ENCODE assay signal across 21 cellular contexts in the genomic region with DNA sequence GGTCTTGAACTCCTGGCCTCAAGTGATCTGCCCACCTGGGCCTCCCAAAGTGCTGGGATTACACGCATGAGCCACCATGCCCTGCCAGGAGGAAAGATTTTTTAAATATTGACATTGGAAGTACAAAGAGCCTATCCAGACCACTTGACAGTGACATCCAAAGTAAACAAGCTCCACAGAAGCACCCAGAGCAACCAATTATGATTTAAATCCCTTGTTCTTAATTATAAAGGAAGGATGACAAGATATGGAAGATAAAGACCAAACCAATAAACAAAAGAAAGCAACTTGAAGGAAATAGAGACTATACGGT. TPM values are rescaled to one million over a fixed set of nuclear protein-coding genes. Genes with fewer than 3 reads are reported as not detected.
DNase-seq lines count a peak whose midpoint lies in the region; ATAC-seq and TF ChIP-seq lines count a peak whose summit lies in the region.
"Had no signal": no experiment of that assay in that cellular context is flagged by ENCODE, and none has a peak within 500 bp of the region (broad histone marks: within the 10 kb centered on the region; RNA-seq: fewer than 3 reads in every experiment).

No MANE protein-coding gene starts in this region.

- H3K79me1 ChIP-seq in mesenchymal stem cell (replicated peaks; ENCODE audit: low read length, poor library complexity, severe bottlenecking): no peaks in the 10 kb centered on the region

- TF ChIP-seq CTCF in body of pancreas (IDR thresholded peaks at IDR 0.05): no peak

- H3K27ac ChIP-seq in mesenchymal stem cell (ENCODE audit: low read length, poor library complexity, severe bottlenecking) (no peak overlapping the region), body of pancreas (no peak overlapping the region)
- H3K27ac ChIP-seq: left lung, pancreas, SK-N-MC, upper lobe of left lung had no signal

- no peak for TF ChIP-seq POLR2A in body of pancreas (IDR thresholded peaks at IDR 0.05)

- H3K9ac ChIP-seq in mesenchymal stem cell (ENCODE audit: low read length): no peak overlapping the region

- no peaks in the 10 kb centered on the region for H3K9me3 Mint-ChIP-seq in activated naive CD8-positive, alpha-beta T cell treated with anti-CD3 and anti-CD28 coated beads, Interleukin-2, amount 50 U/mL, for 24 hours
- H3K9me3 Mint-ChIP-seq: activated naive CD8-positive, alpha-beta T cell treated with anti-CD3 and anti-CD28 coated beads for 36 hours; stimulated activated naive CD8-positive, alpha-beta T cell treated with anti-CD3 and anti-CD28 coated beads, Interleukin-15, Interleukin-2, amounts not matched to agents 100 ng/mL and 50 ng/mL, for 24 hours had no signal

- no peaks in the 10 kb centered on the region for H3K27me3 Mint-ChIP-seq in activated naive CD8-positive, alpha-beta T cell treated with anti-CD3 and anti-CD28 coated beads, Interleukin-2, amount 50 U/mL, for 24 hours
- H3K27me3 Mint-ChIP-seq: activated naive CD8-positive, alpha-beta T cell treated with anti-CD3 and anti-CD28 coated beads for 36 hours; stimulated activated naive CD8-positive, alpha-beta T cell treated with anti-CD3 and anti-CD28 coated beads, Interleukin-15, Interleukin-2, amounts not matched to agents 100 ng/mL and 50 ng/mL, for 24 hours had no signal

- intact Hi-C loops in body of pancreas (cut with DNase I): no loop called here

- H3K14ac ChIP-seq in mesenchymal stem cell (ENCODE audit: low read length in 2 of 2): no peak overlapping the region

- H4K8ac ChIP-seq in mesenchymal stem cell (ENCODE audit: low read length): no peak overlapping the region

- H3K4me1 ChIP-seq in mesenchymal stem cell (ENCODE audit: control insufficient read depth, insufficient read depth, low read depth, low read length) (no peaks in the 10 kb centered on the region), body of pancreas (no peaks in the 10 kb centered on the region)
- H3K4me1 ChIP-seq: left lung, pancreas had no signal

- H3K4me1 Mint-ChIP-seq in activated naive CD8-positive, alpha-beta T cell treated with anti-CD3 and anti-CD28 coated beads, Interleukin-2, amount 50 U/mL, for 24 hours: no peaks in the 10 kb centered on the region

- no peak overlapping the region for H3K23ac ChIP-seq in mesenchymal stem cell (ENCODE audit: low read length in 2 of 2)

- no peak overlapping the region for H3K27ac Mint-ChIP-seq in activated naive CD8-positive, alpha-beta T cell treated with anti-CD3 and anti-CD28 coated beads, Interleukin-2, amount 50 U/mL, for 24 hours
- H3K27ac Mint-ChIP-seq: activated naive CD8-positive, alpha-beta T cell treated with anti-CD3 and anti-CD28 coated beads for 36 hours; stimulated activated naive CD8-positive, alpha-beta T cell treated with anti-CD3 and anti-CD28 coated beads, Interleukin-15, Interleukin-2, amounts not matched to agents 100 ng/mL and 50 ng/mL, for 24 hours had no signal

- H3K18ac ChIP-seq in mesenchymal stem cell (ENCODE audit: low read depth in 1 of 2, low read length in 2 of 2): peak overlapping the region in 1 of 2 experiments; percentile 48

- peaks cover 19% of the 10 kb centered on the region for H3K36me3 Mint-ChIP-seq in activated naive CD8-positive, alpha-beta T cell treated with anti-CD3 and anti-CD28 coated beads, Interleukin-2, amount 50 U/mL, for 24 hours (ENCODE audit: low read depth)

- no peak overlapping the region for H2AK5ac ChIP-seq in mesenchymal stem cell (ENCODE audit: low read length, severe bottlenecking)

- H2BK12ac ChIP-seq in mesenchymal stem cell (ENCODE audit: low read length in 2 of 2): no peak overlapping the region

- DNase-seq in DMS53 (lab: John Stamatoyannopoulos, UW): peak; percentile 59
- peak; percentile 10 for DNase-seq in NCI-H1092 (lab: John Stamatoyannopoulos, UW)
- peak; percentile 8 for DNase-seq in SK-N-DZ (ENCODE audit: low spot score)
- DNase-seq in mesenchymal stem cell: peak; percentile 52
- no peak for DNase-seq in body of pancreas
- no peak for DNase-seq in stimulated activated CD4-positive, alpha-beta T cell treated with anti-CD3 and anti-CD28 coated beads, Interleukin-2, amount 100 ng/mL, for 24 hours
- no peak for DNase-seq in activated naive CD8-positive, alpha-beta T cell treated with anti-CD3 and anti-CD28 coated beads, Interleukin-2, amount 50 U/mL, for 24 hours
- DNase-seq: activated CD4-positive, alpha-beta T cell treated with anti-CD3 and anti-CD28 coated beads for 1 hour; activated naive CD8-positive, alpha-beta T cell treated with anti-CD3 and anti-CD28 coated beads for 36 hours; GDM1; Karpas-422; left lung; NCI-H1694; NCI-H526 treated with DMSO at 0.1 percent for 48 hours; pancreas; T-helper 9 cell; upper lobe of left lung had no signal

- no peak overlapping the region for H4K91ac ChIP-seq in mesenchymal stem cell (ENCODE audit: low read length)

- H3K36me3 ChIP-seq in mesenchymal stem cell (ENCODE audit: control insufficient read depth in 1 of 2, insufficient read depth in 2 of 2, low read depth in 1 of 2, low read length in 2 of 2) (no peaks in the 10 kb centered on the region), body of pancreas (replicated peaks in 1 of 2; ENCODE audit: insufficient read depth in 1 of 2, low read depth in 2 of 2) (no peaks in the 10 kb centered on the region)
- H3K36me3 ChIP-seq: pancreas, upper lobe of left lung had no signal

- H2BK5ac ChIP-seq in mesenchymal stem cell (ENCODE audit: low read depth, low read length, poor library complexity, severe bottlenecking): no peak overlapping the region

- H3K4me3 Mint-ChIP-seq in activated naive CD8-positive, alpha-beta T cell treated with anti-CD3 and anti-CD28 coated beads, Interleukin-2, amount 50 U/mL, for 24 hours: no peak overlapping the region
- H3K4me3 Mint-ChIP-seq: activated naive CD8-positive, alpha-beta T cell treated with anti-CD3 and anti-CD28 coated beads for 36 hours; stimulated activated naive CD8-positive, alpha-beta T cell treated with anti-CD3 and anti-CD28 coated beads, Interleukin-15, Interleukin-2, amounts not matched to agents 100 ng/mL and 50 ng/mL, for 24 hours had no signal

- no peak overlapping the region for H2AFZ ChIP-seq in mesenchymal stem cell (ENCODE audit: low read depth, low read length)

- H3K4me3 ChIP-seq in mesenchymal stem cell (ENCODE audit: insufficient read depth in 1 of 2, low read depth in 1 of 2, low read length in 2 of 2) (no peak overlapping the region), body of pancreas (no peak overlapping the region)
- H3K4me3 ChIP-seq: GM12878, left lung, pancreas, SK-N-MC, upper lobe of left lung had no signal

- H3K27me3 ChIP-seq in mesenchymal stem cell (ENCODE audit: control insufficient read depth in 1 of 2, insufficient read depth in 1 of 2, low read length in 2 of 2) (no peaks in the 10 kb centered on the region), body of pancreas (no peaks in the 10 kb centered on the region)
- H3K27me3 ChIP-seq: left lung, pancreas, upper lobe of left lung had no signal

- 17% methylated on average over 1 of the region's 2 CpGs for WGBS in mesenchymal stem cell
- WGBS in body of pancreas, 2 donors: 67 to 73% methylated on average over 2 of the region's 2 CpGs

- H3K9me3 ChIP-seq in mesenchymal stem cell (ENCODE audit: control insufficient read depth, low read length) (no peaks in the 10 kb centered on the region), body of pancreas (no peaks in the 10 kb centered on the region)
- H3K9me3 ChIP-seq: left lung, pancreas, upper lobe of left lung had no signal

- no peak for ATAC-seq in body of pancreas
- no peak for ATAC-seq in activated naive CD8-positive, alpha-beta T cell treated with anti-CD3 and anti-CD28 coated beads, Interleukin-2, amount 50 U/mL, for 24 hours
- ATAC-seq: GM12878, left lung, sciatic nerve had no signal

- H3K4me2 ChIP-seq in mesenchymal stem cell (ENCODE audit: low read length, poor library complexity, severe bottlenecking): no peak overlapping the region

- H2BK15ac ChIP-seq in mesenchymal stem cell (ENCODE audit: low read depth, poor library complexity, severe bottlenecking): no peak overlapping the region

- no peak overlapping the region for H2BK120ac ChIP-seq in mesenchymal stem cell (ENCODE audit: low read depth, low read length)

- H3K4ac ChIP-seq in mesenchymal stem cell (ENCODE audit: low read depth in 1 of 2, low read length in 2 of 2): no peak overlapping the region

RNA-seq across cellular contexts. Expression of a gene that starts 27.7 kb away (rescaled TPM):
- 2,532 and 2,758 TPM in 2 replicates for polyA plus RNA-seq in SK-N-DZ (2014; cell fraction: cytosol; rRNA removed)
- 1,465 and 2,409 TPM in 2 replicates for polyA plus RNA-seq in SK-N-DZ (2014; cell fraction: nucleus; rRNA removed)
- polyA plus RNA-seq in mesenchymal stem cell (2013, experiment 1 of 2): 2,289 TPM
- 2,243 TPM for polyA plus RNA-seq in mesenchymal stem cell (2013, experiment 2 of 2)
- total RNA-seq in body of pancreas: 1,000 to 10,000 TPM in 1 of 2 donors, 100 to 1,000 TPM in 1; 804 to 1,203 TPM

RNA-seq across cellular contexts. Expression of a gene that starts 57.8 kb away (rescaled TPM):
- 147 and 1,058 TPM in 2 replicates for polyA plus RNA-seq in SK-N-DZ (2014; cell fraction: cytosol; rRNA removed)
- 69.8 and 107 TPM in 2 replicates for polyA plus RNA-seq in SK-N-DZ (2014; cell fraction: nucleus; rRNA removed)
- polyA plus RNA-seq in mesenchymal stem cell (2013, experiment 1 of 2): 469 TPM
- polyA plus RNA-seq in mesenchymal stem cell (2013, experiment 2 of 2): 482 TPM
- 100 to 1,000 TPM in 1 of 2 donors, 10 to 100 TPM in 1; 35.6 to 308 TPM for total RNA-seq in body of pancreas

Comparison
In these comparisons a context has a peak if more than half of its experiments do, and no peak if none do; other contexts are left out.
1. DNase-seq: peak in DMS53 (single experiment), NCI-H1092 (single experiment), SK-N-DZ (single experiment) and mesenchymal stem cell (single experiment); none in body of pancreas (0 of 4), stimulated activated CD4-positive, alpha-beta T cell treated with anti-CD3 and anti-CD28 coated beads, Interleukin-2, amount 100 ng/mL, for 24 hours (0 of 2) and activated naive CD8-positive, alpha-beta T cell treated with anti-CD3 and anti-CD28 coated beads, Interleukin-2, amount 50 U/mL, for 24 hours (single experiment).